In genomic region chr1:32362474-32363313, GRCh38 we compare ENCODE assay signal across 8 cellular contexts. TPM values are rescaled to one million over a fixed set of nuclear protein-coding genes. Genes with fewer than 3 reads are reported as not detected.
DNase-seq lines count a peak whose midpoint lies in the region; ATAC-seq and TF ChIP-seq lines count a peak whose summit lies in the region.

Gene FAM229A, minus strand, starts transcription at chr1:32362485. Its CDS starts 394 bp downstream, at chr1:32362091.
Gene TSSK3, plus strand, starts transcription at chr1:32362539. Its CDS starts 163 bp downstream, at chr1:32362702.

- H3F3A ChIP-seq in MM.1S (ENCODE audit: insufficient read depth, low read length): no peaks in the 10 kb centered on the region

- peaks cover 3 to 4% of the 10 kb centered on the region in 2 donors for H3K27me3 Mint-ChIP-seq in CD8-positive, alpha-beta memory T cell

- intact Hi-C loops in heart left ventricle (cut with DNase I): no loop called here

- DNase-seq in CD8-positive, alpha-beta memory T cell: no peak
- DNase-seq in adipocyte (ENCODE audit: low read depth) (no peak), heart left ventricle (peak in 1 of 5 donors; percentile 20), MM.1S (no peak)
- no peak for DNase-seq in stimulated activated naive CD4-positive, alpha-beta T cell (lab: John Stamatoyannopoulos, UW)

- no peaks in the 10 kb centered on the region for H3K9me3 ChIP-seq in CD8-positive, alpha-beta memory T cell (ENCODE audit: low read length)
- no peaks in the 10 kb centered on the region for H3K9me3 ChIP-seq in adipocyte (ENCODE audit: control insufficient read depth, low read length)
- no peaks in the 10 kb centered on the region for H3K9me3 ChIP-seq in heart left ventricle
- no peaks in the 10 kb centered on the region for H3K9me3 ChIP-seq in MM.1S (replicated peaks; ENCODE audit: insufficient read depth, low read length)

- no peak for TF ChIP-seq POLR2A in heart left ventricle (IDR thresholded peaks at IDR 0.05)

- H3K36me3 ChIP-seq in CD8-positive, alpha-beta memory T cell (ENCODE audit: insufficient read depth, low read length): peaks cover 7% of the 10 kb centered on the region
- H3K36me3 ChIP-seq in adipocyte (ENCODE audit: control insufficient read depth, insufficient read depth, low read length, severe bottlenecking): peaks cover 33% of the 10 kb centered on the region
- H3K36me3 ChIP-seq in heart left ventricle: peaks cover 0 to 49% (median 42%) of the 10 kb centered on the region in 9 donors
- H3K36me3 ChIP-seq in rectal smooth muscle tissue (ENCODE audit: control insufficient read depth, insufficient read depth, low read length): peaks cover 18% of the 10 kb centered on the region
- no peaks in the 10 kb centered on the region; the same call in none of the 2 replicates for H3K36me3 ChIP-seq in MM.1S (replicated peaks; ENCODE audit: insufficient read depth, low read length)

- ATAC-seq in heart left ventricle (peak in 3 of 4 donors; percentile 16 to 39 (median 16)), GM18907 (IDR thresholded peaks at IDR 0.05; ENCODE audit: unreplicated experiment) (no peak), GM19035 (IDR thresholded peaks at IDR 0.05; ENCODE audit: unreplicated experiment) (no peak)

- H3K36me3 Mint-ChIP-seq in CD8-positive, alpha-beta memory T cell: peaks cover 0 to 41% (median 11%) of the 10 kb centered on the region in 3 donors

- H3K27me3 ChIP-seq in CD8-positive, alpha-beta memory T cell (ENCODE audit: insufficient read depth, low read length, poor library complexity, severe bottlenecking): no peaks in the 10 kb centered on the region
- H3K27me3 ChIP-seq in adipocyte (replicated peaks; ENCODE audit: control insufficient read depth, insufficient read depth, low read length) (no peaks in the 10 kb centered on the region), heart left ventricle (no peaks in the 10 kb centered on the region), rectal smooth muscle tissue (ENCODE audit: control insufficient read depth, insufficient read depth, low read length) (no peaks in the 10 kb centered on the region), MM.1S (replicated peaks; ENCODE audit: insufficient read depth, low read length) (no peaks in the 10 kb centered on the region)

- TF ChIP-seq CTCF in heart left ventricle (IDR thresholded peaks at IDR 0.05): no peak
- no peak for TF ChIP-seq CTCF in MM.1S (IDR thresholded peaks at IDR 0.05; ENCODE audit: low read length)

- H4K20me1 ChIP-seq in MM.1S (ENCODE audit: insufficient read depth, low read length): no peaks in the 10 kb centered on the region

- no peak within 1 kb of the TSS for H3K4me3 ChIP-seq in CD8-positive, alpha-beta memory T cell (ENCODE audit: low read length)
- H3K4me3 ChIP-seq in adipocyte (ENCODE audit: low read length) (peak within 1 kb of the TSS; percentile 56), heart left ventricle (peak within 1 kb of the TSS; percentile 10 to 58 (median 48)), rectal smooth muscle tissue (ENCODE audit: low read length) (peak within 1 kb of the TSS; percentile 52), MM.1S (ENCODE audit: low read length) (no peak within 1 kb of the TSS)

- CTCF ChIA-PET in CD8-positive, alpha-beta memory T cell (lab: Charles Lee): interaction anchor here (1.0 to 1.6 kb wide), 2 partner anchors 112 to 147 kb away, joined by 3 read pairs; partner anchors contain the start of gene LCK

- H3K9me3 Mint-ChIP-seq in CD8-positive, alpha-beta memory T cell: no peaks in the 10 kb centered on the region

- WGBS in heart left ventricle, 4 donors: 53 to 66% (median 55%) methylated on average over 17 of the region's 17 CpGs

- H3K27ac ChIP-seq in CD8-positive, alpha-beta memory T cell (ENCODE audit: low read depth, low read length): no peak within 1 kb of the TSS
- H3K27ac ChIP-seq in heart left ventricle: peak within 1 kb of the TSS in 7 of 12 donors; percentile 9 to 63 (median 30)
- no peak within 1 kb of the TSS for H3K27ac ChIP-seq in rectal smooth muscle tissue (ENCODE audit: low read depth, low read length)
- H3K27ac ChIP-seq in MM.1S (ENCODE audit: low read length): no peak within 1 kb of the TSS

- no peak within 1 kb of the TSS for H3K4me2 ChIP-seq in MM.1S (ENCODE audit: low read depth, low read length)

- no peaks in the 10 kb centered on the region for H3K79me2 ChIP-seq in MM.1S (ENCODE audit: low read length)

- H2AFZ ChIP-seq in MM.1S (ENCODE audit: low read length): no peak within 1 kb of the TSS

- peaks cover 10% of the 10 kb centered on the region for H3K4me1 ChIP-seq in CD8-positive, alpha-beta memory T cell (ENCODE audit: insufficient read depth, low read length)
- peaks cover 30% of the 10 kb centered on the region for H3K4me1 ChIP-seq in adipocyte (ENCODE audit: control insufficient read depth, insufficient read depth, low read length)
- peaks cover 3 to 26% (median 15%) of the 10 kb centered on the region in 12 donors for H3K4me1 ChIP-seq in heart left ventricle
- H3K4me1 ChIP-seq in rectal smooth muscle tissue (ENCODE audit: control insufficient read depth, insufficient read depth, low read length): no peaks in the 10 kb centered on the region
- H3K4me1 ChIP-seq in MM.1S (ENCODE audit: low read length): no peaks in the 10 kb centered on the region

- H3K4me3 Mint-ChIP-seq in CD8-positive, alpha-beta memory T cell: peak within 1 kb of the TSS; percentile 47 to 68 (median 62)

- no peaks in the 10 kb centered on the region for H3K9me2 ChIP-seq in MM.1S (replicated peaks; ENCODE audit: insufficient read depth, low read length)

- POLR2A ChIA-PET in CD8-positive, alpha-beta memory T cell (lab: Charles Lee): interaction anchor here (1.0 kb wide), 1 partner anchor 26 kb away, joined by 3 read pairs; the partner anchor contains the start of gene MARCKSL1

- peak within 1 kb of the TSS; percentile 74 for H3K9ac ChIP-seq in adipocyte (ENCODE audit: low read length)
- no peak within 1 kb of the TSS for H3K9ac ChIP-seq in rectal smooth muscle tissue (ENCODE audit: low read length)
- H3K9ac ChIP-seq in MM.1S (ENCODE audit: low read length): no peak within 1 kb of the TSS

- peaks cover 20 to 26% (median 22%) of the 10 kb centered on the region in 3 donors for H3K4me1 Mint-ChIP-seq in CD8-positive, alpha-beta memory T cell

- peak within 1 kb of the TSS in 6 of 8 donors; percentile 14 to 95 (median 59) for H3K27ac Mint-ChIP-seq in CD8-positive, alpha-beta memory T cell

RNA-seq across cellular contexts. Expression of gene FAM229A, which starts in this region (rescaled TPM):
- 1 to 10 TPM; 4.4 to 5.2 TPM for total RNA-seq in CD8-positive, alpha-beta memory T cell
- polyA plus RNA-seq in CD8-positive, alpha-beta memory T cell: 0.40 TPM
- total RNA-seq in heart left ventricle: 1 to 10 TPM; 1.2 to 4.4 (median 2.1) TPM
- 1 to 10 TPM; 1.4 to 4.0 TPM for polyA plus RNA-seq in heart left ventricle

RNA-seq across cellular contexts. Expression of gene TSSK3, which starts in this region (rescaled TPM):
- total RNA-seq in CD8-positive, alpha-beta memory T cell: 1 to 10 TPM in 1 of 2 experiments, under 1 TPM in 1; 0.33 to 1.1 TPM
- polyA plus RNA-seq in CD8-positive, alpha-beta memory T cell: 0.44 TPM
- total RNA-seq in heart left ventricle: 1 to 10 TPM in 6 of 9 donors, under 1 TPM in 1, not detected in 2; 0.72 to 2.6 (median 1.7) TPM
- polyA plus RNA-seq in heart left ventricle: 1 to 10 TPM in 1 of 2 donors, under 1 TPM in 1; 0.37 to 3.1 TPM

Comparison
In these comparisons a context has a peak if more than half of its experiments do, and no peak if none do; other contexts are left out.
1. H3K27ac ChIP-seq: peak in heart left ventricle (7 of 12); none in CD8-positive, alpha-beta memory T cell (single experiment), rectal smooth muscle tissue (single experiment) and MM.1S (single experiment).
2. H3K4me3 ChIP-seq: peak in adipocyte (single experiment), heart left ventricle (12 of 12) and rectal smooth muscle tissue (single experiment); none in CD8-positive, alpha-beta memory T cell (single experiment) and MM.1S (single experiment).
3. ATAC-seq: peak in heart left ventricle (3 of 4); none in GM18907 (single experiment) and GM19035 (single experiment).